ENCODE assay signal across 15 cellular contexts in the genomic region with DNA sequence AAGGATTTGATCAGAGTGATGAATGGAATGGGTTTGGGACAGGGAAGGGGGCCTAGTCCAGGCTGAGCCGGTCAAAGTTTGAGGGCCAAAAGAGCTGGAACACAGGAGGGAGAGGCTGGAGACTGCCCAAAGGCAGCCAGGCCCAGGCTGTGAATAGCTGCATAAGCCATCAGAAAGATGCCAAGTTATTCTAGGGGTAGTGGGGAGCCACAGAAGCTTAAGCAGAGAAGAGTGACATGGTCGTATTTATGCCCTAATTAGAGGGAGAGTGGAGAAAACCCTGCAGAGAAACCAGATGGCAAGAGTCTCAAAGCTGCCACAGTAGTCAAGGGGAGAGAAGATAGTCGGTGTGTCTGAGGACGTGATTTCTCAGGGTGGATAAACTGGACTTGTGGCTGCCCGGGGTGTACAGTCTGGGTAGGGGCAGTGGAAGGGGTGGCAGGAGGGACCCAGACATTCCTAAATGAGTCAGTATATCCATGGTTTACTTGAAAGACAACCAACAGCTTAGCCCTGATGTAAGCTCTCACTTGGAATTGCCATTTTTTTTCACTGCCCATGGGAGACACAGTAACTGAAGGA.
A peak's percentile ranks its signal among the peaks of the same experiment; 100 is the strongest.
DNase-seq lines count a peak whose midpoint lies in the region; ATAC-seq and TF ChIP-seq lines count a peak whose summit lies in the region.
"Had no signal": no experiment of that assay in that cellular context is flagged by ENCODE, and none has a peak within 500 bp of the region (broad histone marks: within the 10 kb centered on the region; RNA-seq: fewer than 3 reads in every experiment).

No MANE protein-coding gene starts in this region.

- H3K36me3 Mint-ChIP-seq in neural progenitor cell = no peaks in the 10 kb centered on the region
- no peaks in the 10 kb centered on the region for H3K36me3 Mint-ChIP-seq in stimulated activated memory B cell treated with anti-CD40 and anti-IgM and Interleukin-4, amounts not matched to agents 10 μg/mL and 1 μg/mL and 100 μg/mL, for 72 hours
- H3K36me3 Mint-ChIP-seq: CD4-positive, alpha-beta memory T cell had no signal

- no peak overlapping the region for H2AK9ac ChIP-seq in IMR-90 (replicated peaks; ENCODE audit: low read depth, low read length, poor library complexity)

- H3K4me1 ChIP-seq in IMR-90 (ENCODE audit: control insufficient read depth, insufficient read depth, low read length) (no peaks in the 10 kb centered on the region), neural progenitor cell (peaks cover 22% of the 10 kb centered on the region), upper lobe of right lung (no peaks in the 10 kb centered on the region), esophagus muscularis mucosa (peaks cover 0 to 7% (median 0%) of the 10 kb centered on the region in 4 donors)
- H3K4me1 ChIP-seq: A549 had no signal

- no peak overlapping the region for H2BK120ac ChIP-seq in IMR-90 (ENCODE audit: low read depth, low read length)

- CTCF ChIA-PET in IMR-90 (lab: Yijun Ruan, JAX) = interaction anchor here (1.0 kb wide), 1 partner anchor 319 kb away, joined by 3 read pairs; no protein-coding TSS in a partner anchor

- H3K4me3 ChIP-seq in IMR-90 (ENCODE audit: insufficient read depth, low read depth, low read length) (no peak overlapping the region), neural progenitor cell (no peak overlapping the region), upper lobe of right lung (no peak overlapping the region), esophagus muscularis mucosa (no peak overlapping the region)
- H3K4me3 ChIP-seq: A549, HAP-1 had no signal

- no peaks in the 10 kb centered on the region for H3K9me1 ChIP-seq in IMR-90 (ENCODE audit: insufficient read depth, low read length)

- no peak for TF ChIP-seq EP300 in esophagus muscularis mucosa (IDR thresholded peaks at IDR 0.05)

- H3K4me1 Mint-ChIP-seq in neural progenitor cell = no peaks in the 10 kb centered on the region
- H3K4me1 Mint-ChIP-seq in stimulated activated memory B cell treated with anti-CD40 and anti-IgM and Interleukin-4, amounts not matched to agents 10 μg/mL and 1 μg/mL and 100 μg/mL, for 72 hours = no peaks in the 10 kb centered on the region
- H3K4me1 Mint-ChIP-seq: CD4-positive, alpha-beta memory T cell had no signal

- H3K4me3 Mint-ChIP-seq in neural progenitor cell = no peak overlapping the region
- no peak overlapping the region for H3K4me3 Mint-ChIP-seq in stimulated activated memory B cell treated with anti-CD40 and anti-IgM and Interleukin-4, amounts not matched to agents 10 μg/mL and 1 μg/mL and 100 μg/mL, for 72 hours
- H3K4me3 Mint-ChIP-seq: CD4-positive, alpha-beta memory T cell; HFFc6 had no signal

- H3K23ac ChIP-seq in IMR-90 (ENCODE audit: low read depth, low read length) = no peak overlapping the region

- H3K27ac Mint-ChIP-seq in neural progenitor cell = peak overlapping the region; percentile 9
- no peak overlapping the region for H3K27ac Mint-ChIP-seq in stimulated activated memory B cell treated with anti-CD40 and anti-IgM and Interleukin-4, amounts not matched to agents 10 μg/mL and 1 μg/mL and 100 μg/mL, for 72 hours
- H3K27ac Mint-ChIP-seq: CD4-positive, alpha-beta memory T cell; HFFc6 had no signal

- TF ChIP-seq POLR2A in IMR-90 (IDR thresholded peaks at IDR 0.05; ENCODE audit: low read depth, low read length) (no peak), esophagus muscularis mucosa (IDR thresholded peaks at IDR 0.05; ENCODE audit: low read depth) (no peak)

- dilution Hi-C loops in IMR-90 (cut with HindIII; ENCODE audit: low sequenced_read_pairs, unreplicated experiment) = no loop called here

- H2BK15ac ChIP-seq in IMR-90 (ENCODE audit: low read depth, low read length) = no peak overlapping the region

- 0 out of 2 replicates have a peak, but pooled peaks have one; percentile 14 for ATAC-seq in IMR-90 (ENCODE audit: low read depth)
- peak; percentile 53 for ATAC-seq in stimulated activated memory B cell treated with anti-CD40 and anti-IgM and Interleukin-4, amounts not matched to agents 10 μg/mL and 1 μg/mL and 100 μg/mL, for 72 hours
- no peak for ATAC-seq in upper lobe of right lung
- ATAC-seq: A549 had no signal

- no peaks in the 10 kb centered on the region for H3F3A ChIP-seq in neural progenitor cell (ENCODE audit: low read depth)

- H3K14ac ChIP-seq in IMR-90 (replicated peaks; ENCODE audit: low read depth, low read length) = no peak overlapping the region

- H3K36me3 ChIP-seq in IMR-90 (ENCODE audit: control insufficient read depth, insufficient read depth, low read length) (no peaks in the 10 kb centered on the region), neural progenitor cell (no peaks in the 10 kb centered on the region), upper lobe of right lung (no peaks in the 10 kb centered on the region), esophagus muscularis mucosa (no peaks in the 10 kb centered on the region)
- H3K36me3 ChIP-seq: BE2C, HAP-1 had no signal

- no peak for DNase-seq in IMR-90
- DNase-seq in cerebellar cortex (ENCODE audit: low spot score) = peak; percentile 64
- no peak for DNase-seq in neural progenitor cell (ENCODE audit: low spot score)
- no peak for DNase-seq in upper lobe of right lung
- DNase-seq in esophagus muscularis mucosa (ENCODE audit: extremely low spot score) = no peak
- DNase-seq in stimulated activated CD4-positive, alpha-beta T cell treated with anti-CD3 and anti-CD28 coated beads, Interleukin-2, amount 100 ng/mL, for 48 hours = no peak
- DNase-seq: BE2C; CD4-positive, alpha-beta memory T cell; DMS79; HFFc6 had no signal

- H4K91ac ChIP-seq in IMR-90 (ENCODE audit: insufficient read depth, low read depth, low read length) = no peak overlapping the region

- no peak overlapping the region for H3K9ac ChIP-seq in IMR-90 (ENCODE audit: low read depth, low read length)
- no peak overlapping the region for H3K9ac ChIP-seq in neural progenitor cell

- in situ Hi-C loops in IMR-90 (cut with MboI; ENCODE audit: low sequenced_read_pairs) = loop anchor here (5.0 kb wide), 1 partner anchor 77 kb away; no protein-coding TSS in a partner anchor

- H2AK5ac ChIP-seq in IMR-90 (ENCODE audit: low read depth, low read length) = peak overlapping the region; percentile 8; the same call in 1 of the 2 replicates

- H3K4me2 ChIP-seq in IMR-90 (ENCODE audit: low read depth, low read length) (no peak overlapping the region), neural progenitor cell (no peak overlapping the region)
- H3K4me2 ChIP-seq: A549 had no signal

- no peak overlapping the region for H4K8ac ChIP-seq in IMR-90 (ENCODE audit: low read depth in 2 of 2, low read length in 2 of 2)

- peaks cover 2% of the 10 kb centered on the region for H3K27me3 Mint-ChIP-seq in neural progenitor cell (ENCODE audit: insufficient read depth, low read depth)
- no peaks in the 10 kb centered on the region for H3K27me3 Mint-ChIP-seq in stimulated activated memory B cell treated with anti-CD40 and anti-IgM and Interleukin-4, amounts not matched to agents 10 μg/mL and 1 μg/mL and 100 μg/mL, for 72 hours

- H4K20me1 ChIP-seq in IMR-90 (ENCODE audit: insufficient read depth, low read length) = no peaks in the 10 kb centered on the region
- H4K20me1 ChIP-seq in neural progenitor cell (ENCODE audit: low read depth) = no peaks in the 10 kb centered on the region

- no peak overlapping the region for H4K5ac ChIP-seq in IMR-90 (ENCODE audit: low read depth, low read length)

- no peaks in the 10 kb centered on the region for H3K9me3 ChIP-seq in IMR-90 (ENCODE audit: control insufficient read depth, insufficient read depth, low read length)
- H3K9me3 ChIP-seq in neural progenitor cell (ENCODE audit: low read depth) = no peaks in the 10 kb centered on the region
- H3K9me3 ChIP-seq in upper lobe of right lung = no peaks in the 10 kb centered on the region
- no peaks in the 10 kb centered on the region for H3K9me3 ChIP-seq in esophagus muscularis mucosa
- H3K9me3 ChIP-seq: A549, BE2C, HAP-1 had no signal

- no peak overlapping the region for H3K56ac ChIP-seq in IMR-90 (ENCODE audit: extremely low read depth, insufficient read depth, low read length)

- 0 out of 2 replicates have a peak overlapping the region, but pooled peaks have one; percentile 5 for H3K4ac ChIP-seq in IMR-90 (ENCODE audit: low read depth, low read length)

- H2AFZ ChIP-seq in IMR-90 (replicated peaks; ENCODE audit: low read length, poor library complexity) (no peak overlapping the region), neural progenitor cell (replicated peaks) (no peak overlapping the region)

- H3K27ac ChIP-seq in IMR-90 (ENCODE audit: insufficient read depth, low read length) = no peak overlapping the region
- H3K27ac ChIP-seq in neural progenitor cell = no peak overlapping the region
- H3K27ac ChIP-seq in upper lobe of right lung = no peak overlapping the region
- H3K27ac ChIP-seq in esophagus muscularis mucosa (replicated peaks in 1 of 4) = no peak overlapping the region
- H3K27ac ChIP-seq: A549, C4-2B, HL-60 had no signal

- intact Hi-C loops in IMR-90 (cut with micrococcal nuclease) (no loop called here), upper lobe of right lung (cut with DNase I) (no loop called here), esophagus muscularis mucosa (cut with DNase I) (no loop called here)

- H3K9me3 Mint-ChIP-seq in neural progenitor cell = no peaks in the 10 kb centered on the region
- H3K9me3 Mint-ChIP-seq in stimulated activated memory B cell treated with anti-CD40 and anti-IgM and Interleukin-4, amounts not matched to agents 10 μg/mL and 1 μg/mL and 100 μg/mL, for 72 hours = no peaks in the 10 kb centered on the region
- H3K9me3 Mint-ChIP-seq: CD4-positive, alpha-beta memory T cell; HFFc6 had no signal

- H3K18ac ChIP-seq in IMR-90 (ENCODE audit: low read depth, low read length) = no peak overlapping the region

- no peaks in the 10 kb centered on the region for H3K79me2 ChIP-seq in neural progenitor cell (ENCODE audit: low read depth)

- TF ChIP-seq CTCF in IMR-90 (conservative IDR thresholded peaks at IDR 0.05; ENCODE audit: low read depth, low read length) (no peak), neural progenitor cell (IDR thresholded peaks at IDR 0.05) (no peak), upper lobe of right lung (IDR thresholded peaks at IDR 0.05) (no peak), esophagus muscularis mucosa (IDR thresholded peaks at IDR 0.05) (no peak)

- H2BK20ac ChIP-seq in IMR-90 (ENCODE audit: low read depth, low read length) = no peak overlapping the region

- no peaks in the 10 kb centered on the region for H3K27me3 ChIP-seq in IMR-90 (ENCODE audit: control insufficient read depth, insufficient read depth, low read length)
- peaks cover 10% of the 10 kb centered on the region for H3K27me3 ChIP-seq in neural progenitor cell
- no peaks in the 10 kb centered on the region for H3K27me3 ChIP-seq in upper lobe of right lung
- no peaks in the 10 kb centered on the region for H3K27me3 ChIP-seq in esophagus muscularis mucosa
- H3K27me3 ChIP-seq: BE2C had no signal

- H3K79me1 ChIP-seq in IMR-90 (ENCODE audit: low read depth in 1 of 2, low read length in 2 of 2) = peaks cover 3 to 6% of the 10 kb centered on the region in 2 experiments; a peak in 2 of 4 replicates

- no peak overlapping the region for H2BK5ac ChIP-seq in IMR-90 (ENCODE audit: low read depth, low read length, poor library complexity, severe bottlenecking)

- POLR2A ChIA-PET in IMR-90 (lab: Charles Lee; ENCODE audit: unreplicated experiment) = no interaction called here

- no TSS peak for BruUV-seq in IMR-90 (replicated peaks; lab: Mats Ljungman, UMichigan)

- WGBS in IMR-90 (ENCODE audit: extremely low coverage in 2 of 2, insufficient read length in 1 of 2), 2 experiments = 60% methylated on average over 1 of the region's 5 CpGs; no CpG with 5 or more reads in 1 of the 2 experiments
- WGBS in esophagus muscularis mucosa = 90% methylated on average over 5 of the region's 5 CpGs

- no peak for TF ChIP-seq RAD21 in IMR-90 (IDR thresholded peaks at IDR 0.05; ENCODE audit: low read length)
